2 cellular contexts compared by ENCODE assay signal in genomic region chr7:86980223-86980622, GRCh38.
TF ChIP-seq lines count a peak whose summit lies in the region.

No MANE protein-coding gene starts in this region.

TF ChIP-seq in SK-N-SH treated with all-trans-retinoic acid at 6 μM for 48 hours, 23 proteins besides CTCF, POLR2A, EP300 and RAD21 (continued from another document):
- TF ChIP-seq TSHZ2 (CRISPR knock-in tag; IDR thresholded peaks at IDR 0.05) = no peak
- TF ChIP-seq ZNF8 (CRISPR knock-in tag; IDR thresholded peaks at IDR 0.05) = no peak
- TF ChIP-seq PPARA (CRISPR knock-in tag; IDR thresholded peaks at IDR 0.05; ENCODE audit: borderline replicate concordance) = no peak
- TF ChIP-seq OSR1 (CRISPR knock-in tag; IDR thresholded peaks at IDR 0.05) = no peak
- no peak for TF ChIP-seq ESRRG (CRISPR knock-in tag; IDR thresholded peaks at IDR 0.05)
- TF ChIP-seq ZNF565 (CRISPR knock-in tag; conservative IDR thresholded peaks at IDR 0.05; ENCODE audit: low read depth) = no peak

TF ChIP-seq in SK-N-SH, 30 proteins besides CTCF, POLR2A, EP300 and RAD21 (continued from another document):
- TF ChIP-seq USF2 (IDR thresholded peaks at IDR 0.05; ENCODE audit: borderline replicate concordance, low read depth, low read length) = no peak
